Comparison of ENCODE assay signal across 31 cellular contexts in genomic region chr16:82038941-82039340, GRCh38. TPM values are rescaled to one million over a fixed set of nuclear protein-coding genes. Genes with fewer than 3 reads are reported as not detected.
"Had no signal": no experiment of that assay in that cellular context is flagged by ENCODE, and none has a peak within 500 bp of the region (broad histone marks: within the 10 kb centered on the region; RNA-seq: fewer than 3 reads in every experiment).

No MANE protein-coding gene starts in this region.

- H3K27ac Mint-ChIP-seq: activated B cell treated with CpG ODN at 0.5 μM for 24 hours; activated CD4-positive, alpha-beta T cell treated with anti-CD3 and anti-CD28 coated beads for 36 hours; activated naive CD8-positive, alpha-beta T cell; activated T-cell treated with anti-CD3 and anti-CD28 coated beads, Interleukin-2, amount 50 U/mL, for 24 hours; activated T-helper 2 cell treated with anti-CD3 and anti-CD28 coated beads, Interferon-gamma antibody, Interleukin-2, Interleukin-4, amounts not matched to agents 10 μg/mL and 5 μg/mL and 100 μg/mL, durations not matched to agents 14 hours and 24 hours and 36 hours; mesothelial cell of epicardium; naive thymus-derived CD8-positive, alpha-beta T cell; neural progenitor cell; progenitor cell of endocrine pancreas; stimulated activated effector memory CD8-positive, alpha-beta T cell treated with anti-CD3 and anti-CD28 coated beads, Interleukin-12 subunit alpha, Interleukin-12 subunit beta, amount 100 ng/mL, for 72 hours; stimulated activated naive CD8-positive, alpha-beta T cell treated with anti-CD3 and anti-CD28 coated beads, Interleukin-15, amount 100 ng/mL, for 72 hours had no signal

- H3K4me1 ChIP-seq: adrenal gland, ascending aorta, neural progenitor cell, tibial artery had no signal

- H3K9me3 Mint-ChIP-seq: activated B cell treated with CpG ODN at 0.5 μM for 24 hours; activated T-cell treated with anti-CD3 and anti-CD28 coated beads, Interleukin-2, amount 50 U/mL, for 24 hours; activated T-helper 2 cell treated with anti-CD3 and anti-CD28 coated beads, Interferon-gamma antibody, Interleukin-2, Interleukin-4, amounts not matched to agents 10 μg/mL and 5 μg/mL and 100 μg/mL, durations not matched to agents 14 hours and 24 hours and 36 hours; mesothelial cell of epicardium; naive thymus-derived CD8-positive, alpha-beta T cell; stimulated activated effector memory CD8-positive, alpha-beta T cell treated with anti-CD3 and anti-CD28 coated beads, Interleukin-12 subunit alpha, Interleukin-12 subunit beta, amount 100 ng/mL, for 72 hours; stimulated activated naive CD8-positive, alpha-beta T cell treated with anti-CD3 and anti-CD28 coated beads, Interleukin-15, amount 100 ng/mL, for 72 hours had no signal

- H3K4me3 Mint-ChIP-seq: activated B cell treated with CpG ODN at 0.5 μM for 24 hours; activated CD4-positive, alpha-beta T cell treated with anti-CD3 and anti-CD28 coated beads for 36 hours; activated naive CD8-positive, alpha-beta T cell; activated T-cell treated with anti-CD3 and anti-CD28 coated beads, Interleukin-2, amount 50 U/mL, for 24 hours; mesothelial cell of epicardium; naive thymus-derived CD8-positive, alpha-beta T cell; neural progenitor cell; stimulated activated effector memory CD8-positive, alpha-beta T cell treated with anti-CD3 and anti-CD28 coated beads, Interleukin-12 subunit alpha, Interleukin-12 subunit beta, amount 100 ng/mL, for 72 hours; stimulated activated naive CD8-positive, alpha-beta T cell treated with anti-CD3 and anti-CD28 coated beads, Interleukin-15, amount 100 ng/mL, for 72 hours had no signal

- H2AFZ ChIP-seq: hepatocyte, neural progenitor cell had no signal

- H3K9me3 ChIP-seq: adrenal gland, ascending aorta, tibial artery had no signal

- H3K4me3 ChIP-seq: adrenal gland, ascending aorta, hepatocyte, neural progenitor cell, tibial artery had no signal

- H3K27ac ChIP-seq: adrenal gland, ascending aorta, brain microvascular endothelial cell, hepatocyte, neural progenitor cell, tibial artery had no signal

- DNase-seq: activated B cell treated with CpG ODN at 0.5 μM for 24 hours; activated CD4-positive, alpha-beta T cell treated with anti-CD3 and anti-CD28 coated beads for 36 hours; activated CD4-positive, alpha-beta T cell treated with anti-CD3 and anti-CD28 coated beads, Interleukin-2, amount 50 U/mL, for 4 hours; activated CD8-positive, alpha-beta memory T cell treated with anti-CD3 and anti-CD28 coated beads for 24 hours; activated CD8-positive, alpha-beta memory T cell treated with anti-CD3 and anti-CD28 coated beads, Interleukin-2, amount 50 U/mL, for 4 hours; activated naive CD4-positive, alpha-beta T cell; activated T-cell treated with anti-CD3 and anti-CD28 coated beads, Interleukin-2, amount 50 U/mL, for 24 hours; adrenal gland; brain microvascular endothelial cell; caudate nucleus; dermis blood vessel endothelial cell; effector memory CD4-positive, alpha-beta T cell; foreskin melanocyte; glutamatergic neuron; left ventricle myocardium superior; mammary epithelial cell; naive thymus-derived CD8-positive, alpha-beta T cell; retina; stimulated activated CD4-positive, alpha-beta T cell treated with anti-CD3 and anti-CD28 coated beads, Interleukin-2, amount 100 ng/mL, for 24 hours; stimulated activated naive CD8-positive, alpha-beta T cell treated with anti-CD3 and anti-CD28 coated beads, Interleukin-15, amount 100 ng/mL, for 72 hours; tibial artery had no signal

- H3K4me2 ChIP-seq: neural progenitor cell had no signal

- H3K4me1 Mint-ChIP-seq: activated B cell treated with CpG ODN at 0.5 μM for 24 hours; activated CD4-positive, alpha-beta T cell treated with anti-CD3 and anti-CD28 coated beads for 36 hours; stimulated activated effector memory CD8-positive, alpha-beta T cell treated with anti-CD3 and anti-CD28 coated beads, Interleukin-12 subunit alpha, Interleukin-12 subunit beta, amount 100 ng/mL, for 72 hours; stimulated activated naive CD8-positive, alpha-beta T cell treated with anti-CD3 and anti-CD28 coated beads, Interleukin-15, amount 100 ng/mL, for 72 hours had no signal

- H3K9ac ChIP-seq: neural progenitor cell had no signal

- H3K36me3 Mint-ChIP-seq: activated naive CD8-positive, alpha-beta T cell; mesothelial cell of epicardium; naive thymus-derived CD8-positive, alpha-beta T cell; neural progenitor cell; stimulated activated effector memory CD8-positive, alpha-beta T cell treated with anti-CD3 and anti-CD28 coated beads, Interleukin-12 subunit alpha, Interleukin-12 subunit beta, amount 100 ng/mL, for 72 hours had no signal

- ATAC-seq: activated CD4-positive, alpha-beta T cell treated with anti-CD3 and anti-CD28 coated beads for 36 hours; left ventricle myocardium superior; naive thymus-derived CD8-positive, alpha-beta T cell; stimulated activated effector memory CD8-positive, alpha-beta T cell treated with anti-CD3 and anti-CD28 coated beads, Interleukin-12 subunit alpha, Interleukin-12 subunit beta, amount 100 ng/mL, for 72 hours; stimulated activated naive CD8-positive, alpha-beta T cell treated with anti-CD3 and anti-CD28 coated beads, Interleukin-15, amount 100 ng/mL, for 72 hours had no signal

- H3K36me3 ChIP-seq: adrenal gland, ascending aorta, brain microvascular endothelial cell, neural progenitor cell, tibial artery had no signal

- H3K27me3 ChIP-seq: adrenal gland, ascending aorta, hepatocyte, neural progenitor cell had no signal

RNA-seq across cellular contexts. Expression of gene HSD17B2, which starts 3.9 kb away (rescaled TPM):
- total RNA-seq: activated B cell treated with CpG ODN at 0.5 μM for 24 hours; activated CD4-positive, alpha-beta T cell treated with anti-CD3 and anti-CD28 coated beads for 36 hours; activated T-helper 2 cell treated with anti-CD3 and anti-CD28 coated beads, Interferon-gamma antibody, Interleukin-2, Interleukin-4, amounts not matched to agents 10 μg/mL and 5 μg/mL and 100 μg/mL, durations not matched to agents 14 hours and 24 hours and 36 hours; adrenal gland; ascending aorta; left ventricle myocardium superior; naive thymus-derived CD8-positive, alpha-beta T cell; osteoblast; skeletal muscle tissue had no signal

RNA-seq across cellular contexts. Expression of gene SDR42E1, which starts 27.7 kb away (rescaled TPM):
- total RNA-seq: hepatocyte had no signal
